In genomic region chr1:2554621-2555387, GRCh38 we compare ENCODE assay signal across 9 cellular contexts. TPM values are rescaled to one million over a fixed set of nuclear protein-coding genes. Genes with fewer than 3 reads are reported as not detected.
A peak's percentile ranks its signal among the peaks of the same experiment; 100 is the strongest.
DNase-seq lines count a peak whose midpoint lies in the region; ATAC-seq and TF ChIP-seq lines count a peak whose summit lies in the region.
"Had no signal": no experiment of that assay in that cellular context is flagged by ENCODE, and none has a peak within 500 bp of the region (broad histone marks: within the 10 kb centered on the region; RNA-seq: fewer than 3 reads in every experiment).

No MANE protein-coding gene starts in this region.

- POLR2A ChIA-PET in activated CD4-positive, alpha-beta memory T cell treated with anti-CD3 and anti-CD28 coated beads for 36 hours (lab: Charles Lee): interaction anchor here (2.8 to 3.8 kb wide), 3 partner anchors 23 to 30 kb away, joined by 15 to 67 read pairs (median 28); partner anchors contain the start of genes PANK4 and PRXL2B

- no peak for TF ChIP-seq POLR2A in GM18505 (IDR thresholded peaks at IDR 0.05; ENCODE audit: borderline replicate concordance, extremely low read depth, insufficient read depth, insufficient read length)

- WGBS in heart right ventricle, 2 donors: 52 to 63% methylated on average over 19 of the region's 19 CpGs

- ATAC-seq in heart right ventricle (peak in 2 of 8 donors; percentile 8 to 12), left cardiac atrium (no peak), GM18505 (IDR thresholded peaks at IDR 0.05; ENCODE audit: unreplicated experiment) (no peak)

- no peaks in the 10 kb centered on the region for H3K9me3 Mint-ChIP-seq in activated CD4-positive, alpha-beta memory T cell treated with anti-CD3 and anti-CD28 coated beads for 36 hours

- TF ChIP-seq CTCF in heart right ventricle (IDR thresholded peaks at IDR 0.05) (peak in 8 of 9 donors; percentile 17 to 62 (median 54)), fibroblast of mammary gland (conservative IDR thresholded peaks at IDR 0.05; ENCODE audit: control insufficient read depth, insufficient read depth, low read depth, low read length) (peak; percentile 29)

- peaks cover 0 to 3% (median 0%) of the 10 kb centered on the region in 7 donors for H3K27me3 ChIP-seq in heart right ventricle

- peak overlapping the region in 9 of 10 donors; percentile 91 to 95 (median 93) for H3K27ac ChIP-seq in heart right ventricle

- peak overlapping the region; percentile 99 for H3K4me3 Mint-ChIP-seq in activated CD4-positive, alpha-beta memory T cell treated with anti-CD3 and anti-CD28 coated beads for 36 hours

- H3K4me3 ChIP-seq in heart right ventricle (peak overlapping the region in 6 of 10 donors; percentile 45 to 81 (median 68)), fibroblast of mammary gland (ENCODE audit: control insufficient read depth, low read depth, low read length) (no peak overlapping the region)

- no peaks in the 10 kb centered on the region for H3K9me3 ChIP-seq in heart right ventricle

- intact Hi-C loops in heart right ventricle (cut with DNase I) (no loop called here), left cardiac atrium (cut with DNase I) (no loop called here)
- intact Hi-C loops in activated CD4-positive, alpha-beta memory T cell treated with anti-CD3 and anti-CD28 coated beads for 36 hours (cut with micrococcal nuclease): no loop called here

- H3K4me1 ChIP-seq in heart right ventricle: peaks cover 8 to 47% (median 34%) of the 10 kb centered on the region in 9 donors

- DNase-seq in heart right ventricle (peak in 1 of 2 donors; percentile 55), left cardiac atrium (no peak), fibroblast of mammary gland (ENCODE audit: low read depth) (no peak), LoVo (ENCODE audit: low spot score) (no peak), NCI-H510A (lab: John Stamatoyannopoulos, UW) (no peak)
- peak; percentile 67 for DNase-seq in activated CD4-positive, alpha-beta memory T cell treated with anti-CD3 and anti-CD28 coated beads for 36 hours
- peak; percentile 48 for DNase-seq in stimulated activated CD4-positive, alpha-beta T cell treated with anti-CD3 and anti-CD28 coated beads, Interleukin-12 subunit alpha, Interleukin-12 subunit beta, amount 100 ng/mL, for 4 hours

- peak overlapping the region; percentile 99 for H3K27ac Mint-ChIP-seq in activated CD4-positive, alpha-beta memory T cell treated with anti-CD3 and anti-CD28 coated beads for 36 hours

- CTCF ChIA-PET in activated CD4-positive, alpha-beta memory T cell treated with anti-CD3 and anti-CD28 coated beads for 36 hours (lab: Charles Lee): interaction anchor here (0.7 to 2.7 kb wide), 4 partner anchors 14 to 232 kb away, joined by 3 to 18 read pairs (median 4); partner anchors contain the start of gene PRXL2B

- H3K36me3 ChIP-seq in heart right ventricle: peaks cover 0 to 23% (median 0%) of the 10 kb centered on the region in 9 donors

- H3K36me3 Mint-ChIP-seq in activated CD4-positive, alpha-beta memory T cell treated with anti-CD3 and anti-CD28 coated beads for 36 hours: peaks cover 25% of the 10 kb centered on the region

- H3K4me1 Mint-ChIP-seq in activated CD4-positive, alpha-beta memory T cell treated with anti-CD3 and anti-CD28 coated beads for 36 hours (ENCODE audit: low read depth): peaks cover 34% of the 10 kb centered on the region

- no peaks in the 10 kb centered on the region for H3K27me3 Mint-ChIP-seq in activated CD4-positive, alpha-beta memory T cell treated with anti-CD3 and anti-CD28 coated beads for 36 hours

RNA-seq across cellular contexts. Expression of gene TNFRSF14, which starts 1.4 kb away (rescaled TPM):
- total RNA-seq in heart right ventricle (10 to 100 TPM in 7 of 10 donors, 1 to 10 TPM in 3; 7.5 to 43.8 (median 13.0) TPM), left cardiac atrium (10 to 100 TPM; 21.6 to 22.6 TPM)
- polyA plus RNA-seq in heart right ventricle: 10 to 100 TPM; 19.3 to 59.6 TPM
- 100 to 1,000 TPM; 145 to 152 TPM for total RNA-seq in activated CD4-positive, alpha-beta memory T cell treated with anti-CD3 and anti-CD28 coated beads for 36 hours

RNA-seq across cellular contexts. Expression of gene HES5, which starts 24.7 kb away (rescaled TPM):
- 1 to 10 TPM in 6 of 10 donors, under 1 TPM in 3, not detected in 1; 0.51 to 3.1 (median 1.4) TPM for total RNA-seq in heart right ventricle
- 1 to 10 TPM; 1.0 to 1.1 TPM for polyA plus RNA-seq in heart right ventricle
- under 1 TPM; 0.91 to 0.99 TPM for total RNA-seq in left cardiac atrium
- under 1 TPM in 1 of 2 experiments, not detected in 1; 0.17 TPM for total RNA-seq in activated CD4-positive, alpha-beta memory T cell treated with anti-CD3 and anti-CD28 coated beads for 36 hours
- polyA plus RNA-seq: aorta had no signal

RNA-seq across cellular contexts. Expression of gene PANK4, which starts 28.4 kb away (rescaled TPM):
- total RNA-seq in heart right ventricle (10 to 100 TPM; 29.8 to 56.4 (median 35.2) TPM), left cardiac atrium (10 to 100 TPM; 37.5 to 40.6 TPM)
- polyA plus RNA-seq in heart right ventricle: 10 to 100 TPM; 26.1 to 35.6 TPM
- 10 to 100 TPM; 42.6 to 45.1 TPM for total RNA-seq in activated CD4-positive, alpha-beta memory T cell treated with anti-CD3 and anti-CD28 coated beads for 36 hours

RNA-seq across cellular contexts. Expression of gene PRXL2B, which starts 31.8 kb away (rescaled TPM):
- total RNA-seq in heart right ventricle (10 to 100 TPM in 1 of 10 donors, 1 to 10 TPM in 9; 3.7 to 10.3 (median 5.3) TPM), left cardiac atrium (10 to 100 TPM; 10.8 to 14.1 TPM)
- 10 to 100 TPM in 1 of 2 donors, 1 to 10 TPM in 1; 6.8 to 12.0 TPM for polyA plus RNA-seq in heart right ventricle
- 10 to 100 TPM; 28.2 to 34.6 TPM for total RNA-seq in activated CD4-positive, alpha-beta memory T cell treated with anti-CD3 and anti-CD28 coated beads for 36 hours

Comparison
In these comparisons a context has a peak if more than half of its experiments do, and no peak if none do; other contexts are left out.
1. DNase-seq: peak in activated CD4-positive, alpha-beta memory T cell treated with anti-CD3 and anti-CD28 coated beads for 36 hours (single experiment) and stimulated activated CD4-positive, alpha-beta T cell treated with anti-CD3 and anti-CD28 coated beads, Interleukin-12 subunit alpha, Interleukin-12 subunit beta, amount 100 ng/mL, for 4 hours (single experiment); none in left cardiac atrium (single experiment), fibroblast of mammary gland (single experiment), LoVo (single experiment) and NCI-H510A (single experiment).